ENCODE assay signal across 10 cellular contexts in the genomic region with DNA sequence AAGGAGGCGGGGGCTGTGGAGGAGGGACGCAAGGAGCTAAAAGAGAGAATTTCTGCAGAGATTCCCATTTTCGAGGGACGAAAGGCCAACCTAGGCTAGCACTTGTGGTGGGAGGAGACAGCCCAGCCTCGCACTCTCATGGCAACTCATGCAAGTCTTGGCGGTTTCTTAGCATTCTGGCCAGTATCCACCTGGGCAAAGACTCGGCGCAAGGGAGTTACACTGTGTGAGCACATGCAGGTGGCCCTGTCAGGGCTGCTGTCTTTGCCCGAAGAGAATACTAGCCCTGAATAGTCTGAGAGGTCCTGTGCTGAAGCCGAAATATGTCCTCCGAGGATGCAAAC. TPM values are rescaled to one million over a fixed set of nuclear protein-coding genes. Genes with fewer than 3 reads are reported as not detected.
A peak's percentile ranks its signal among the peaks of the same experiment; 100 is the strongest.
DNase-seq lines count a peak whose midpoint lies in the region; ATAC-seq and TF ChIP-seq lines count a peak whose summit lies in the region.
"Had no signal": no experiment of that assay in that cellular context is flagged by ENCODE, and none has a peak within 500 bp of the region (broad histone marks: within the 10 kb centered on the region; RNA-seq: fewer than 3 reads in every experiment).

No MANE protein-coding gene starts in this region.

- H3K36me3 ChIP-seq in OCI-LY3 (replicated peaks; ENCODE audit: low read depth, low read length) = no peaks in the 10 kb centered on the region
- no peaks in the 10 kb centered on the region for H3K36me3 ChIP-seq in psoas muscle (ENCODE audit: insufficient read depth in 1 of 2, low read depth in 1 of 2)

- no peaks in the 10 kb centered on the region for H3K27me3 Mint-ChIP-seq in glutamatergic neuron (ENCODE audit: unreplicated experiment)

- 0 out of 2 replicates have a peak overlapping the region, but pooled peaks have one; percentile 31 for H2AFZ ChIP-seq in OCI-LY3 (ENCODE audit: low read depth, low read length)

- H3K4me1 Mint-ChIP-seq in glutamatergic neuron (ENCODE audit: low read depth, unreplicated experiment) = no peaks in the 10 kb centered on the region

- H3K27me3 ChIP-seq in OCI-LY3 (ENCODE audit: low read depth, low read length) (0 out of 2 replicates have a peak, but pooled peaks cover 4% of the 10 kb centered on the region), psoas muscle (ENCODE audit: insufficient read depth in 3 of 3, low read length in 2 of 3) (peaks cover 0 to 18% (median 0%) of the 10 kb centered on the region in 3 donors)

- H3K36me3 Mint-ChIP-seq in glutamatergic neuron (ENCODE audit: unreplicated experiment) = no peaks in the 10 kb centered on the region

- intact Hi-C loops in psoas muscle (cut with DNase I) = no loop called here

- H3K9ac ChIP-seq in OCI-LY3 (ENCODE audit: low read length) = 0 out of 2 replicates have a peak overlapping the region, but pooled peaks have one; percentile 10

- H3K4me3 Mint-ChIP-seq in glutamatergic neuron (ENCODE audit: unreplicated experiment) = peak overlapping the region; percentile 55

- no peak for DNase-seq in glutamatergic neuron
- DNase-seq in psoas muscle = no peak
- DNase-seq in NCI-H2196 (lab: John Stamatoyannopoulos, UW; ENCODE audit: unreplicated experiment) = no peak
- no peak for DNase-seq in effector CD8-positive, alpha-beta T cell (lab: John Stamatoyannopoulos, UW)
- no peak for DNase-seq in amniotic stem cell (lab: John Stamatoyannopoulos, UW)
- DNase-seq: activated CD4-positive, alpha-beta T cell treated with anti-CD3 and anti-CD28 coated beads for 48 hours; stimulated activated naive CD4-positive, alpha-beta T cell treated with Interleukin-2 at 50 U/mL for 16 hours had no signal

- no peaks in the 10 kb centered on the region for H3K9me3 ChIP-seq in OCI-LY3 (ENCODE audit: insufficient read depth, low read length)
- no peaks in the 10 kb centered on the region for H3K9me3 ChIP-seq in psoas muscle

- no peaks in the 10 kb centered on the region for H3K79me2 ChIP-seq in OCI-LY3 (ENCODE audit: low read length)

- H3K4me1 ChIP-seq in OCI-LY3 (ENCODE audit: low read length) (peaks cover 12% of the 10 kb centered on the region), psoas muscle (no peaks in the 10 kb centered on the region)

- no peak overlapping the region for H3K27ac Mint-ChIP-seq in glutamatergic neuron (ENCODE audit: unreplicated experiment)

- 10 to 51% (median 17%) methylated on average over 8 to 11 of the region's 11 CpGs for WGBS in psoas muscle, 3 donors

- H3K27ac ChIP-seq in OCI-LY3 (ENCODE audit: low read length) (no peak overlapping the region), psoas muscle (no peak overlapping the region)

- H3K9me3 Mint-ChIP-seq in glutamatergic neuron (ENCODE audit: unreplicated experiment) = peaks cover 3% of the 10 kb centered on the region

- H4K20me1 ChIP-seq in OCI-LY3 (ENCODE audit: insufficient read depth, low read length) = no peaks in the 10 kb centered on the region

- no peak for TF ChIP-seq CTCF in OCI-LY3 (IDR thresholded peaks at IDR 0.05; ENCODE audit: low read depth, low read length)
- no peak for TF ChIP-seq CTCF in glutamatergic neuron (IDR thresholded peaks at IDR 0.05; ENCODE audit: partially characterized antibody, unreplicated experiment)
- TF ChIP-seq CTCF in psoas muscle (IDR thresholded peaks at IDR 0.05) = no peak

- H3K4me2 ChIP-seq in OCI-LY3 (ENCODE audit: low read length) = peak overlapping the region; percentile 74

- ATAC-seq in GM18498 (IDR thresholded peaks at IDR 0.05; ENCODE audit: unreplicated experiment) (peak; percentile 57), psoas muscle (no peak), HG03521 (IDR thresholded peaks at IDR 0.05; ENCODE audit: unreplicated experiment) (no peak)

- H3K4me3 ChIP-seq in OCI-LY3 (ENCODE audit: low read length) (peak overlapping the region; percentile 76), psoas muscle (peak overlapping the region; percentile 57)

RNA-seq across cellular contexts. Expression of gene MCF2, which starts 15.5 kb away (rescaled TPM):
- total RNA-seq in glutamatergic neuron (ENCODE audit: unreplicated experiment) = 1.2 TPM
- under 1 TPM in 1 of 4 donors, not detected in 3; 0.14 TPM for total RNA-seq in psoas muscle
- polyA plus RNA-seq in psoas muscle = under 1 TPM in 1 of 3 donors, not detected in 2; 0.31 TPM
